Comparison of ENCODE assay signal across 25 cellular contexts in the genomic region with DNA sequence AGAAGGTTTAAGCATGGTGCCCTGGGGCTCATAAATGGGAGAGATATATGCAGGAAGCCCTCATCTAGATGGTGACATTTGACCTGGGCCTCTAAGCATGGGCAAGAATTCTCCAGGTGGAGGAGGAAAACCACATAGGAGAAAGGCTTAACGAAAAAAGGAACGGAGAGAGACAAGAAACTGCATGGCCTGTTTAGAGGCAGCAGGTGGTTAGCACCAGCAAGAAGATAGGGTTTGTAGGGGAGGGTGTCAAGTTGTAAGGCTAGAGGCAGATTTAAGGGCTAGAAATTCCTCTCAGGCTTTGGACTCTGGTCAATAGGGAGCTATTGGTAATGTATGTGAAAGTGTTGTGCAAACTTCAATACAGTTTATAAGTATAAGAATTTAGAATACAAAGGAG. TPM values are rescaled to one million over a fixed set of nuclear protein-coding genes. Genes with fewer than 3 reads are reported as not detected.
DNase-seq lines count a peak whose midpoint lies in the region; ATAC-seq, FAIRE-seq and TF ChIP-seq lines count a peak whose summit lies in the region.
"Had no signal": no experiment of that assay in that cellular context is flagged by ENCODE, and none has a peak within 500 bp of the region (broad histone marks: within the 10 kb centered on the region; RNA-seq: fewer than 3 reads in every experiment).

No MANE protein-coding gene starts in this region.

- CTCF ChIA-PET in K562 (lab: Yijun Ruan, JAX; ENCODE audit: low intra/inter-chr PET ratio) = interaction anchor here (0.6 kb wide), 1 partner anchor 230 kb away, joined by 3 read pairs; no protein-coding TSS in a partner anchor
- CTCF ChIA-PET in WTC11 (lab: Charles Lee) = interaction anchor here (6.8 kb wide), 1 partner anchor 12 kb away, joined by 37 read pairs; no protein-coding TSS in a partner anchor

- intact Hi-C loops in K562 (cut with micrococcal nuclease) = no loop called here

- DNase-seq in GM18507 (ENCODE audit: extremely low spot score, insufficient read length, low read depth) (no peak), K562 (ENCODE audit: extremely low read depth in 1 of 4, low spot score in 3 of 4) (no peak), KBM-7 (no peak), NCI-H146 treated with DMSO at 0.1 percent for 48 hours (lab: John Stamatoyannopoulos, UW; ENCODE audit: unreplicated experiment) (no peak), WTC11 (ENCODE audit: low spot score) (no peak)
- DNase-seq: C1 segment of cervical spinal cord; Caco-2; CD4-positive, alpha-beta memory T cell; EL; GDM1; GM23248; H7; Karpas-422; NCI-H1105 treated with DMSO at 0.1 percent for 48 hours; NCI-H146; NCI-H2029; NCI-H526 treated with DMSO at 0.1 percent for 48 hours; OCI-M1; Peyer's patch; SIG-M5; T-helper 17 cell had no signal

- H3K27me3 Mint-ChIP-seq in WTC11 (ENCODE audit: low read depth) = peaks cover 13% of the 10 kb centered on the region

- H3K4me1 ChIP-seq in BLaER1 (peaks cover 100% of the 10 kb centered on the region), OCI-LY3 (ENCODE audit: low read length) (peaks cover 83% of the 10 kb centered on the region), K562 (replicated peaks in 1 of 2; ENCODE audit: control insufficient read depth in 2 of 2, insufficient read depth in 2 of 2, low read length in 2 of 2) (peaks cover 34 to 75% of the 10 kb centered on the region in 2 experiments)

- peaks cover 3% of the 10 kb centered on the region for H3K9me1 ChIP-seq in K562 (ENCODE audit: control insufficient read depth, insufficient read depth, low read length)

- H3K36me3 Mint-ChIP-seq in WTC11 = no peaks in the 10 kb centered on the region
- H3K36me3 Mint-ChIP-seq: CD4-positive, alpha-beta memory T cell; IgD-negative memory B cell had no signal

- ATAC-seq in K562 = no peak
- ATAC-seq in WTC11 = no peak
- ATAC-seq: T-helper 17 cell had no signal

- H4K20me1 ChIP-seq in BLaER1 (no peaks in the 10 kb centered on the region), OCI-LY3 (ENCODE audit: insufficient read depth, low read length) (no peaks in the 10 kb centered on the region), K562 (replicated peaks; ENCODE audit: control insufficient read depth, insufficient read depth, low read length) (no peaks in the 10 kb centered on the region)

- 0 out of 2 replicates have a peak, but pooled peaks cover 3% of the 10 kb centered on the region for H3K4me1 Mint-ChIP-seq in WTC11

- H3K27me3 ChIP-seq in BLaER1 (no peaks in the 10 kb centered on the region), OCI-LY3 (ENCODE audit: low read depth, low read length) (peaks cover 7% of the 10 kb centered on the region), K562 (ENCODE audit: control insufficient read depth in 2 of 2, insufficient read depth in 2 of 2, low read length in 2 of 2) (no peaks in the 10 kb centered on the region; a peak in 1 of 5 replicates)
- H3K27me3 ChIP-seq: Peyer's patch had no signal

- FAIRE-seq in GM18507 (lab: Jason Lieb, UNC) (peak; percentile 35), K562 (lab: Jason Lieb, UNC) (no peak)

- H3K9me3 Mint-ChIP-seq in WTC11 = no peaks in the 10 kb centered on the region
- H3K9me3 Mint-ChIP-seq: CD4-positive, alpha-beta memory T cell; IgD-negative memory B cell had no signal

- H3K36me3 ChIP-seq in BLaER1 (no peaks in the 10 kb centered on the region), OCI-LY3 (replicated peaks; ENCODE audit: low read depth, low read length) (no peaks in the 10 kb centered on the region), K562 (ENCODE audit: control insufficient read depth, insufficient read depth, low read length) (no peaks in the 10 kb centered on the region)
- H3K36me3 ChIP-seq: Peyer's patch had no signal

- 3% methylated on average over 2 of the region's 2 CpGs for WGBS in K562 (ENCODE audit: insufficient coverage, low coverage, missing lambda C conversion rate)

- POLR2A ChIA-PET in K562 (lab: Yijun Ruan, JAX) (interaction anchor here (0.7 to 1.6 kb wide), 5 partner anchors 8 to 62 kb away, joined by 3 to 5 read pairs (median 4); a partner anchor contains a TSS), WTC11 (lab: Charles Lee) (no interaction called here)

- no peak overlapping the region for H3K9ac ChIP-seq in BLaER1
- no peak overlapping the region for H3K9ac ChIP-seq in OCI-LY3 (ENCODE audit: low read length)
- no peak overlapping the region; a peak in 1 of 4 replicates for H3K9ac ChIP-seq in K562 (ENCODE audit: insufficient read depth in 1 of 2, low read depth in 2 of 2, low read length in 2 of 2)
- H3K9ac ChIP-seq: GM23248 had no signal

- TF ChIP-seq CTCF in OCI-LY3 (IDR thresholded peaks at IDR 0.05; ENCODE audit: low read depth, low read length) = no peak
- TF ChIP-seq CTCF in K562 (IDR thresholded peaks at IDR 0.05 in 2 of 3, conservative IDR thresholded peaks at IDR 0.05 in 1 of 3; ENCODE audit: insufficient read depth in 2 of 3, low read depth in 1 of 3, low read length in 3 of 3) = no peak
- TF ChIP-seq CTCF in WTC11 (IDR thresholded peaks at IDR 0.05) = no peak

- H2AFZ ChIP-seq in OCI-LY3 (ENCODE audit: low read depth, low read length) = no peak overlapping the region
- H2AFZ ChIP-seq in K562 (ENCODE audit: low read depth, low read length) = peak overlapping the region; percentile 46; the same call in 1 of the 2 replicates
- H2AFZ ChIP-seq: GM23248 had no signal

- no peak for TF ChIP-seq RAD21 in K562 (CRISPR knock-in tag; conservative IDR thresholded peaks at IDR 0.05 in 1 of 2, IDR thresholded peaks at IDR 0.05 in 1 of 2)

- TF ChIP-seq POLR2A in K562 (conservative IDR thresholded peaks at IDR 0.05) = no peak

- TF ChIP-seq EP300 in K562 (IDR thresholded peaks at IDR 0.05; ENCODE audit: low read length) = no peak

- H3K9me3 ChIP-seq in BLaER1 (no peaks in the 10 kb centered on the region), OCI-LY3 (ENCODE audit: insufficient read depth, low read length) (no peaks in the 10 kb centered on the region), K562 (replicated peaks; ENCODE audit: control insufficient read depth, insufficient read depth, low read depth, low read length) (no peaks in the 10 kb centered on the region)
- H3K9me3 ChIP-seq: Caco-2, Peyer's patch had no signal

- H3K27ac ChIP-seq in BLaER1 (no peak overlapping the region), OCI-LY3 (ENCODE audit: low read length) (no peak overlapping the region), K562 (ENCODE audit: extremely low read depth, low read depth, low read length) (no peak overlapping the region)
- H3K27ac ChIP-seq: SK-N-MC had no signal

- in situ Hi-C loops in K562 (cut with MboI) (no loop called here), KBM-7 (cut with MboI; ENCODE audit: low pct_unique_long_range_greater_than_20kb, low sequenced_read_pairs) (no loop called here)

- H3K27ac Mint-ChIP-seq in WTC11 = no peak overlapping the region
- H3K27ac Mint-ChIP-seq: IgD-negative memory B cell, T-helper 17 cell had no signal

- H3K4me2 ChIP-seq in BLaER1 (peak overlapping the region; percentile 87), OCI-LY3 (ENCODE audit: low read length) (peak overlapping the region; percentile 29), K562 (ENCODE audit: insufficient read depth, low read length) (no peak overlapping the region)

- H3K4me3 ChIP-seq in BLaER1 = no peak overlapping the region
- H3K4me3 ChIP-seq in OCI-LY3 (ENCODE audit: low read length) = no peak overlapping the region
- H3K4me3 ChIP-seq in K562 = no peak overlapping the region
- H3K4me3 ChIP-seq: GM23248, Peyer's patch, SK-N-MC had no signal

- no peak overlapping the region for H3K4me3 Mint-ChIP-seq in WTC11
- H3K4me3 Mint-ChIP-seq: CD4-positive, alpha-beta memory T cell; T-helper 17 cell had no signal

- BruUV-seq in K562 (replicated peaks; lab: Mats Ljungman, UMichigan) = no TSS peak

- H3K79me2 ChIP-seq in OCI-LY3 (ENCODE audit: low read length) (no peaks in the 10 kb centered on the region), K562 (ENCODE audit: control insufficient read depth, insufficient read depth, low read length) (no peaks in the 10 kb centered on the region)

RNA-seq across cellular contexts. Expression of a gene that starts 8.2 kb away (rescaled TPM):
- total RNA-seq in K562 (2011; cell fraction: chromatin; rRNA removed; ENCODE audit: low replicate concordance) = 70.6 and 157 TPM in 2 replicates
- total RNA-seq in K562 (2011; cell fraction: nucleolus; rRNA removed) = 89.5 and 98.9 TPM in 2 replicates
- total RNA-seq in K562 (2011; cell fraction: nucleoplasm; rRNA removed) = 74.0 and 80.4 TPM in 2 replicates
- total RNA-seq in K562 (2014; rRNA removed) = 52.1 and 57.2 TPM in 2 replicates
- total RNA-seq in K562 (2014; rRNA removed; fragmentation: Illumina TruSeq; extraction: Trizol) = 36.1 and 36.6 TPM in 2 replicates
- total RNA-seq in K562 (2015; rRNA removed; fragmentation: Illumina TruSeq; extraction: Trizol) = 33.3 and 35.6 TPM in 2 replicates
- 81.3 and 94.2 TPM in 2 replicates for total RNA-seq in K562 (2021)
- 66.5 and 72.1 TPM in 2 replicates for polyA plus RNA-seq in K562 (2011; rRNA removed)
- 68.3 and 74.8 TPM in 2 replicates for polyA plus RNA-seq in K562 (2011; cell fraction: cytosol; rRNA removed)
- 140 and 167 TPM in 2 replicates for polyA plus RNA-seq in K562 (2011; cell fraction: nucleus; rRNA removed)
- 53.3 and 64.1 TPM in 2 replicates for polyA plus RNA-seq in K562 (2012)
- polyA plus RNA-seq in K562 (2014; fragmentation: Illumina TruSeq; extraction: Trizol) = 73.6 and 78.3 TPM in 2 replicates
- polyA plus RNA-seq in K562 (2014; fragmentation: Nextera tagmentation; extraction: Ambion mirVana) = 1 to 10 TPM in 1 of 2 experiments, under 1 TPM in 1; 0.63 to 1.3 TPM
- polyA plus RNA-seq in K562 (2014; rRNA removed) = 53.4 and 57.2 TPM in 2 replicates
- polyA minus RNA-seq in K562 (2011; rRNA and poly(A)+ RNA removed) = 48.3 and 60.9 TPM in 2 replicates
- 37.6 and 41.0 TPM in 2 replicates for polyA minus RNA-seq in K562 (2011; cell fraction: cytosol; rRNA and poly(A)+ RNA removed)
- 30.2 and 35.1 TPM in 2 replicates for polyA minus RNA-seq in K562 (2011; cell fraction: nucleus; rRNA and poly(A)+ RNA removed)
- 46.4 to 54.9 TPM (median 48.9 TPM) in 3 replicates for total RNA-seq in WTC11 (2021)

RNA-seq across cellular contexts. Expression of a gene that starts 41.2 kb away (rescaled TPM):
- 39.6 and 56.6 TPM in 2 replicates for total RNA-seq in K562 (2011; cell fraction: chromatin; rRNA removed; ENCODE audit: low replicate concordance)
- total RNA-seq in K562 (2011; cell fraction: nucleolus; rRNA removed) = 27.2 and 29.9 TPM in 2 replicates
- 31.7 and 33.1 TPM in 2 replicates for total RNA-seq in K562 (2011; cell fraction: nucleoplasm; rRNA removed)
- total RNA-seq in K562 (2014; rRNA removed) (22.5 and 33.6 TPM in 2 replicates), K562 (2014; rRNA removed; fragmentation: Illumina TruSeq; extraction: Trizol) (29.6 and 31.0 TPM in 2 replicates), K562 (2015; rRNA removed; fragmentation: Illumina TruSeq; extraction: Trizol) (23.3 and 25.7 TPM in 2 replicates), K562 (2021) (30.2 and 31.6 TPM in 2 replicates), WTC11 (2021) (6.7 to 7.8 TPM (median 6.7 TPM) in 3 replicates)
- polyA plus RNA-seq in K562 (2011; rRNA removed) (30.8 and 33.7 TPM in 2 replicates), K562 (2014; fragmentation: Illumina TruSeq; extraction: Trizol) (24.8 and 30.2 TPM in 2 replicates), K562 (2014; fragmentation: Nextera tagmentation; extraction: Ambion mirVana) (1 to 10 TPM; 4.5 to 5.2 TPM), K562 (2014; rRNA removed) (16.3 and 20.2 TPM in 2 replicates)
- polyA plus RNA-seq in K562 (2011; cell fraction: cytosol; rRNA removed) = 14.5 and 17.4 TPM in 2 replicates
- polyA plus RNA-seq in K562 (2011; cell fraction: nucleus; rRNA removed) = 20.4 and 23.2 TPM in 2 replicates
- 17.0 and 17.6 TPM in 2 replicates for polyA plus RNA-seq in K562 (2012)
- polyA minus RNA-seq in K562 (2011; rRNA and poly(A)+ RNA removed) = 52.0 and 59.7 TPM in 2 replicates
- 21.9 and 25.0 TPM in 2 replicates for polyA minus RNA-seq in K562 (2011; cell fraction: cytosol; rRNA and poly(A)+ RNA removed)
- polyA minus RNA-seq in K562 (2011; cell fraction: nucleus; rRNA and poly(A)+ RNA removed) = 13.9 and 20.9 TPM in 2 replicates
- total RNA-seq: Caco-2 had no signal
